ENCODE assay signal across 1 cellular context in the genomic region with DNA sequence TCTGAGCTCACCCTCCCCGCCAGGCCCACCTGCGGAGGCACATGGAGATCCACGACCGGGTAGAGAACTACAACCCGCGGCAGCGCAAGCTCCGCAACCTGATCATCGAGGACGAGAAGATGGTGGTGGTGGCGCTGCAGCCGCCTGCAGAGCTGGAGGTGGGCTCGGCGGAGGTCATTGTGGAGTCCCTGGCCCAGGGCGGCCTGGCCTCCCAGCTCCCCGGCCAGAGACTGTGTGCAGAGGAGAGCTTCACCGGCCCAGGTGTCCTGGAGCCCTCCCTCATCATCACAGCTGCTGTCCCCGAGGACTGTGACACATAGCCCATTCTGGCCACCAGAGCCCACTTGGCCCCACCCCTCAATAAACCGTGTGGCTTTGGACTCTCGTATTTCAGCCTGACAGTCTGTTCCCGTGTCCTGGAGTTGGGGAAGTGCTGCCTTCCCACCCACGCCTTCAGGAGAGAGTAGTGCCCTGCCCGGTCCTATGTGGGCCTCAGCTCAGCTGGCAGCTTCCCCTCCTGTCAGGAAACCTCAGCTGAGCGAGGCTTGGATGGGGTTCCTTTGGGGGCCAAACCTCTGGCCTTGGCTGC.
A peak's percentile ranks its signal among the peaks of the same experiment; 100 is the strongest.
TF ChIP-seq lines count a peak whose summit lies in the region.

No MANE protein-coding gene starts in this region.

TF ChIP-seq in HepG2, 621 proteins besides CTCF, POLR2A, EP300 and RAD21:
- no peak for TF ChIP-seq HCFC1 (IDR thresholded peaks at IDR 0.05; ENCODE audit: low read depth, low read length)
- peak; percentile 92 for TF ChIP-seq AGO2 (optimal IDR thresholded peaks at IDR 0.05; ENCODE audit: low read depth, low read length)
- TF ChIP-seq, protein P1, sequence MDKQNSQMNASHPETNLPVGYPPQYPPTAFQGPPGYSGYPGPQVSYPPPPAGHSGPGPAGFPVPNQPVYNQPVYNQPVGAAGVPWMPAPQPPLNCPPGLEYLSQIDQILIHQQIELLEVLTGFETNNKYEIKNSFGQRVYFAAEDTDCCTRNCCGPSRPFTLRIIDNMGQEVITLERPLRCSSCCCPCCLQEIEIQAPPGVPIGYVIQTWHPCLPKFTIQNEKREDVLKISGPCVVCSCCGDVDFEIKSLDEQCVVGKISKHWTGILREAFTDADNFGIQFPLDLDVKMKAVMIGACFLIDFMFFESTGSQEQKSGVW (CRISPR knock-in tag; IDR thresholded peaks at IDR 0.05; ENCODE audit: borderline replicate concordance) = no peak
- no peak for TF ChIP-seq ZNF17 (CRISPR knock-in tag; IDR thresholded peaks at IDR 0.05)
- TF ChIP-seq POLR2G (IDR thresholded peaks at IDR 0.05; ENCODE audit: low read depth, low read length) = peak; percentile 14; the same call in 1 of the 2 replicates
- TF ChIP-seq, protein P2, sequence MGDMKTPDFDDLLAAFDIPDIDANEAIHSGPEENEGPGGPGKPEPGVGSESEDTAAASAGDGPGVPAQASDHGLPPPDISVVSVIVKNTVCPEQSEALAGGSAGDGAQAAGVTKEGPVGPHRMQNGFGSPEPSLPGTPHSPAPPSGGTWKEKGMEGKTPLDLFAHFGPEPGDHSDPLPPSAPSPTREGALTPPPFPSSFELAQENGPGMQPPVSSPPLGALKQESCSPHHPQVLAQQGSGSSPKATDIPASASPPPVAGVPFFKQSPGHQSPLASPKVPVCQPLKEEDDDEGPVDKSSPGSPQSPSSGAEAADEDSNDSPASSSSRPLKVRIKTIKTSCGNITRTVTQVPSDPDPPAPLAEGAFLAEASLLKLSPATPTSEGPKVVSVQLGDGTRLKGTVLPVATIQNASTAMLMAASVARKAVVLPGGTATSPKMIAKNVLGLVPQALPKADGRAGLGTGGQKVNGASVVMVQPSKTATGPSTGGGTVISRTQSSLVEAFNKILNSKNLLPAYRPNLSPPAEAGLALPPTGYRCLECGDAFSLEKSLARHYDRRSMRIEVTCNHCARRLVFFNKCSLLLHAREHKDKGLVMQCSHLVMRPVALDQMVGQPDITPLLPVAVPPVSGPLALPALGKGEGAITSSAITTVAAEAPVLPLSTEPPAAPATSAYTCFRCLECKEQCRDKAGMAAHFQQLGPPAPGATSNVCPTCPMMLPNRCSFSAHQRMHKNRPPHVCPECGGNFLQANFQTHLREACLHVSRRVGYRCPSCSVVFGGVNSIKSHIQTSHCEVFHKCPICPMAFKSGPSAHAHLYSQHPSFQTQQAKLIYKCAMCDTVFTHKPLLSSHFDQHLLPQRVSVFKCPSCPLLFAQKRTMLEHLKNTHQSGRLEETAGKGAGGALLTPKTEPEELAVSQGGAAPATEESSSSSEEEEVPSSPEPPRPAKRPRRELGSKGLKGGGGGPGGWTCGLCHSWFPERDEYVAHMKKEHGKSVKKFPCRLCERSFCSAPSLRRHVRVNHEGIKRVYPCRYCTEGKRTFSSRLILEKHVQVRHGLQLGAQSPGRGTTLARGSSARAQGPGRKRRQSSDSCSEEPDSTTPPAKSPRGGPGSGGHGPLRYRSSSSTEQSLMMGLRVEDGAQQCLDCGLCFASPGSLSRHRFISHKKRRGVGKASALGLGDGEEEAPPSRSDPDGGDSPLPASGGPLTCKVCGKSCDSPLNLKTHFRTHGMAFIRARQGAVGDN (CRISPR knock-in tag; IDR thresholded peaks at IDR 0.05) = 0 out of 2 replicates have a peak, but pooled peaks have one; percentile 3
- peak; percentile 53 for TF ChIP-seq AGO1 (IDR thresholded peaks at IDR 0.05; ENCODE audit: low read depth, low read length, poor library complexity, severe bottlenecking)
- TF ChIP-seq RBFOX2 (IDR thresholded peaks at IDR 0.05; ENCODE audit: low read depth, low read length) = peak; percentile 68; the same call in 1 of the 2 replicates
TF ChIP-seq in HepG2: peak in this region for 5.
